36 cellular contexts compared by ENCODE assay signal in genomic region chr13:102220681-102221228, GRCh38.
"Had no signal": no experiment of that assay in that cellular context is flagged by ENCODE, and none has a peak within 500 bp of the region (broad histone marks: within the 10 kb centered on the region; RNA-seq: fewer than 3 reads in every experiment).

No MANE protein-coding gene starts in this region.

- H3K4me1 ChIP-seq: breast epithelium, esophagus squamous epithelium, lower lobe of right lung, neural progenitor cell, parathyroid adenoma, psoas muscle, right atrium auricular region, vagina had no signal

- H3K4me1 Mint-ChIP-seq: activated naive CD4-positive, alpha-beta T cell treated with anti-CD3 and anti-CD28 coated beads, Interleukin-2, amount 10 ng/mL, durations not matched to agents 7 days and 5 days; activated naive CD8-positive, alpha-beta T cell treated with anti-CD3 and anti-CD28 coated beads, Interleukin-2, amount 50 U/mL, for 24 hours; central memory CD8-positive, alpha-beta T cell; immature natural killer cell; natural killer cell; neural progenitor cell; stimulated activated memory B cell treated with anti-CD40 and anti-IgM and Interleukin-4, amounts not matched to agents 10 μg/mL and 1 μg/mL and 100 μg/mL, for 72 hours; stimulated activated naive CD8-positive, alpha-beta T cell treated with anti-CD3 and anti-CD28 coated beads, Interleukin-15, amount 100 ng/mL, for 72 hours had no signal

- H3K27ac Mint-ChIP-seq: activated naive CD4-positive, alpha-beta T cell treated with anti-CD3 and anti-CD28 coated beads, Interleukin-2, amount 10 ng/mL, durations not matched to agents 7 days and 5 days; activated naive CD8-positive, alpha-beta T cell treated with anti-CD3 and anti-CD28 coated beads, Interleukin-2, amount 50 U/mL, for 24 hours; activated T-helper 1 cell treated with anti-CD3 and anti-CD28 coated beads, Interleukin-12 subunit alpha, Interleukin-12 subunit beta, Interleukin-2, Interleukin-4 antibody, amounts not matched to agents 30 ng/mL and 10 ng/mL and 1 ng/mL, durations not matched to agents 14 hours and 24 hours and 36 hours; immature natural killer cell; natural killer cell; neural progenitor cell; stimulated activated memory B cell treated with anti-CD40 and anti-IgM and Interleukin-4, amounts not matched to agents 10 μg/mL and 1 μg/mL and 100 μg/mL, for 72 hours; stimulated activated naive CD8-positive, alpha-beta T cell treated with anti-CD3 and anti-CD28 coated beads, Interleukin-15, amount 100 ng/mL, for 72 hours; T-helper 2 cell treated with Interferon-gamma antibody and Interleukin-4, amounts not matched to agents 5 μg/mL and 100 μg/mL, for 36 hours; type B pancreatic cell had no signal

- H3K27me3 Mint-ChIP-seq: activated naive CD4-positive, alpha-beta T cell treated with anti-CD3 and anti-CD28 coated beads, Interleukin-2, amount 10 ng/mL, durations not matched to agents 7 days and 5 days; stimulated activated memory B cell treated with anti-CD40 and anti-IgM and Interleukin-4, amounts not matched to agents 10 μg/mL and 1 μg/mL and 100 μg/mL, for 72 hours; stimulated activated naive CD8-positive, alpha-beta T cell treated with anti-CD3 and anti-CD28 coated beads, Interleukin-15, amount 100 ng/mL, for 72 hours had no signal

- H3K4me3 Mint-ChIP-seq: activated naive CD4-positive, alpha-beta T cell treated with anti-CD3 and anti-CD28 coated beads, Interleukin-2, amount 10 ng/mL, durations not matched to agents 7 days and 5 days; activated naive CD8-positive, alpha-beta T cell treated with anti-CD3 and anti-CD28 coated beads, Interleukin-2, amount 50 U/mL, for 24 hours; activated T-helper 1 cell treated with anti-CD3 and anti-CD28 coated beads, Interleukin-12 subunit alpha, Interleukin-12 subunit beta, Interleukin-2, Interleukin-4 antibody, amounts not matched to agents 30 ng/mL and 10 ng/mL and 1 ng/mL, durations not matched to agents 14 hours and 24 hours and 36 hours; central memory CD8-positive, alpha-beta T cell; immature natural killer cell; natural killer cell; neural progenitor cell; stimulated activated memory B cell treated with anti-CD40 and anti-IgM and Interleukin-4, amounts not matched to agents 10 μg/mL and 1 μg/mL and 100 μg/mL, for 72 hours; stimulated activated naive CD8-positive, alpha-beta T cell treated with anti-CD3 and anti-CD28 coated beads, Interleukin-15, amount 100 ng/mL, for 72 hours; T-helper 2 cell treated with Interferon-gamma antibody and Interleukin-4, amounts not matched to agents 5 μg/mL and 100 μg/mL, for 36 hours; type B pancreatic cell had no signal

- H3K4me3 ChIP-seq: breast epithelium, esophagus squamous epithelium, lower lobe of right lung, neural progenitor cell, psoas muscle, right atrium auricular region, smooth muscle cell, vagina had no signal

- H3K4me2 ChIP-seq: neural progenitor cell, smooth muscle cell had no signal

- H3K79me2 ChIP-seq: parathyroid adenoma had no signal

- ATAC-seq: activated naive CD8-positive, alpha-beta T cell treated with anti-CD3 and anti-CD28 coated beads, Interleukin-2, amount 50 U/mL, for 24 hours; lower lobe of right lung; natural killer cell; psoas muscle; stimulated activated memory B cell treated with anti-CD40 and anti-IgM and Interleukin-4, amounts not matched to agents 10 μg/mL and 1 μg/mL and 100 μg/mL, for 72 hours; stimulated activated naive CD8-positive, alpha-beta T cell treated with anti-CD3 and anti-CD28 coated beads, Interleukin-15, amount 100 ng/mL, for 72 hours had no signal

- DNase-seq: activated CD4-positive, alpha-beta T cell treated with anti-CD3 and anti-CD28 coated beads for 48 hours; activated CD4-positive, alpha-beta T cell treated with anti-CD3 and anti-CD28 coated beads, Interleukin-2, amount 50 U/mL, for 48 hours; activated CD8-positive, alpha-beta memory T cell treated with anti-CD3 and anti-CD28 coated beads for 24 hours; activated effector memory CD4-positive, alpha-beta T cell treated with anti-CD3 and anti-CD28 coated beads, Interleukin-2, amount 50 U/mL, for 16 hours; activated naive CD4-positive, alpha-beta T cell treated with anti-CD3 and anti-CD28 coated beads, Interleukin-2, amount 10 ng/mL, durations not matched to agents 7 days and 5 days; activated naive CD8-positive, alpha-beta T cell treated with anti-CD3 and anti-CD28 coated beads, Interleukin-2, amount 50 U/mL, for 24 hours; dermis blood vessel endothelial cell; effector CD4-positive, alpha-beta T cell; esophagus squamous epithelium; head of caudate nucleus; hypothalamus; immature natural killer cell; kidney; lower lobe of right lung; mesenchymal stem cell; natural killer cell; occipital lobe; psoas muscle; stimulated activated CD4-positive, alpha-beta T cell treated with anti-CD3 and anti-CD28 coated beads, Interleukin-1b, Interleukin-23, amount 100 ng/mL, for 48 hours; stimulated activated CD4-positive, alpha-beta T cell treated with anti-CD3 and anti-CD28 coated beads, Interleukin-4, amount 100 ng/mL, for 4 hours; stimulated activated CD8-positive, alpha-beta memory T cell treated with anti-CD3 and anti-CD28 coated beads, Interleukin-4, amount 100 ng/mL, for 48 hours; stimulated activated naive CD8-positive, alpha-beta T cell treated with anti-CD3 and anti-CD28 coated beads, Interleukin-15, amount 100 ng/mL, for 72 hours; substantia nigra; T-helper 1 cell had no signal

- H2AFZ ChIP-seq: neural progenitor cell, parathyroid adenoma had no signal

- H3K36me3 Mint-ChIP-seq: activated naive CD4-positive, alpha-beta T cell treated with anti-CD3 and anti-CD28 coated beads, Interleukin-2, amount 10 ng/mL, durations not matched to agents 7 days and 5 days; immature natural killer cell; natural killer cell; neural progenitor cell; stimulated activated memory B cell treated with anti-CD40 and anti-IgM and Interleukin-4, amounts not matched to agents 10 μg/mL and 1 μg/mL and 100 μg/mL, for 72 hours; type B pancreatic cell had no signal

- H3K9ac ChIP-seq: neural progenitor cell, parathyroid adenoma had no signal

- H3K27ac ChIP-seq: breast epithelium, epithelial cell of prostate, esophagus squamous epithelium, lower lobe of right lung, neural progenitor cell, parathyroid adenoma, psoas muscle, right atrium auricular region, vagina had no signal

- H3K9me3 Mint-ChIP-seq: activated T-helper 1 cell treated with anti-CD3 and anti-CD28 coated beads, Interleukin-12 subunit alpha, Interleukin-12 subunit beta, Interleukin-2, Interleukin-4 antibody, amounts not matched to agents 30 ng/mL and 10 ng/mL and 1 ng/mL, durations not matched to agents 14 hours and 24 hours and 36 hours; central memory CD8-positive, alpha-beta T cell; neural progenitor cell; stimulated activated naive CD8-positive, alpha-beta T cell treated with anti-CD3 and anti-CD28 coated beads, Interleukin-15, amount 100 ng/mL, for 72 hours; T-helper 2 cell treated with Interferon-gamma antibody and Interleukin-4, amounts not matched to agents 5 μg/mL and 100 μg/mL, for 36 hours; type B pancreatic cell had no signal

- H3K36me3 ChIP-seq: breast epithelium, esophagus squamous epithelium, lower lobe of right lung, neural progenitor cell, right atrium auricular region, vagina had no signal

- H3K9me3 ChIP-seq: breast epithelium, esophagus squamous epithelium, lower lobe of right lung, psoas muscle, right atrium auricular region, vagina had no signal

- H3K27me3 ChIP-seq: breast epithelium, esophagus squamous epithelium, neural progenitor cell, right atrium auricular region, vagina had no signal
